Comparison of ENCODE assay signal across 22 cellular contexts in genomic region chr15:76203346-76203745, GRCh38.
"Had no signal": no experiment of that assay in that cellular context is flagged by ENCODE, and none has a peak within 500 bp of the region (broad histone marks: within the 10 kb centered on the region; RNA-seq: fewer than 3 reads in every experiment).

No MANE protein-coding gene starts in this region.

- H3K27me3 Mint-ChIP-seq: stimulated activated naive B cell treated with anti-CD40 and anti-IgM and Interleukin-4, amounts not matched to agents 10 μg/mL and 1 μg/mL and 100 μg/mL, for 72 hours; stimulated activated naive CD8-positive, alpha-beta T cell treated with anti-CD3 and anti-CD28 coated beads, Interleukin-15, Interleukin-2, amounts not matched to agents 100 ng/mL and 50 ng/mL, for 24 hours had no signal

- H3K27ac ChIP-seq: lower lobe of right lung, parathyroid adenoma, prostate gland, right atrium auricular region, thoracic aorta, tibial nerve, upper lobe of left lung, uterus had no signal

- H3K27ac Mint-ChIP-seq: immature natural killer cell; stimulated activated naive B cell treated with anti-CD40 and anti-IgM and Interleukin-4, amounts not matched to agents 10 μg/mL and 1 μg/mL and 100 μg/mL, for 72 hours; stimulated activated naive CD8-positive, alpha-beta T cell treated with anti-CD3 and anti-CD28 coated beads, Interleukin-15, Interleukin-2, amounts not matched to agents 100 ng/mL and 50 ng/mL, for 24 hours had no signal

- DNase-seq: cortex of kidney; effector CD4-positive, alpha-beta T cell; hypothalamus; immature natural killer cell; kidney glomerular epithelial cell; left colon; left ventricle myocardium superior; lower lobe of right lung; natural killer cell; stimulated activated CD4-positive, alpha-beta T cell treated with anti-CD3 and anti-CD28 coated beads, Interleukin-2, amount 100 ng/mL, for 24 hours; stimulated activated CD4-positive, alpha-beta T cell treated with anti-CD3 and anti-CD28 coated beads, Interleukin-4, amount 100 ng/mL, for 24 hours; stimulated activated naive B cell treated with anti-CD40 and anti-IgM and Interleukin-4, amounts not matched to agents 10 μg/mL and 1 μg/mL and 100 μg/mL, for 72 hours had no signal

- ATAC-seq: left colon; left ventricle myocardium superior; natural killer cell; sciatic nerve; stimulated activated naive B cell treated with anti-CD40 and anti-IgM and Interleukin-4, amounts not matched to agents 10 μg/mL and 1 μg/mL and 100 μg/mL, for 72 hours had no signal

- H3K36me3 ChIP-seq: prostate gland, right atrium auricular region, thoracic aorta, uterus had no signal

- H3K9me3 Mint-ChIP-seq: immature natural killer cell; natural killer cell; stimulated activated naive B cell treated with anti-CD40 and anti-IgM and Interleukin-4, amounts not matched to agents 10 μg/mL and 1 μg/mL and 100 μg/mL, for 72 hours; stimulated activated naive CD8-positive, alpha-beta T cell treated with anti-CD3 and anti-CD28 coated beads, Interleukin-15, Interleukin-2, amounts not matched to agents 100 ng/mL and 50 ng/mL, for 24 hours had no signal

- H3K4me1 ChIP-seq: lower lobe of right lung, parathyroid adenoma, prostate gland, upper lobe of left lung, uterus had no signal

- H3K9me3 ChIP-seq: lower lobe of right lung, prostate gland, right atrium auricular region, thoracic aorta, tibial nerve, upper lobe of left lung, uterus had no signal

- H3K36me3 Mint-ChIP-seq: natural killer cell had no signal

- H3K27me3 ChIP-seq: right atrium auricular region, tibial nerve, upper lobe of left lung, uterus had no signal

- H3K4me3 Mint-ChIP-seq: immature natural killer cell; natural killer cell; stimulated activated naive B cell treated with anti-CD40 and anti-IgM and Interleukin-4, amounts not matched to agents 10 μg/mL and 1 μg/mL and 100 μg/mL, for 72 hours; stimulated activated naive CD8-positive, alpha-beta T cell treated with anti-CD3 and anti-CD28 coated beads, Interleukin-15, Interleukin-2, amounts not matched to agents 100 ng/mL and 50 ng/mL, for 24 hours had no signal

- H3K4me3 ChIP-seq: lower lobe of right lung, prostate gland, right atrium auricular region, thoracic aorta, tibial nerve, upper lobe of left lung, uterus had no signal

- H3K4me1 Mint-ChIP-seq: immature natural killer cell had no signal

- FAIRE-seq: frontal cortex had no signal
